11 cellular contexts compared by ENCODE assay signal in genomic region chrX:6500717-6501116, GRCh38. TPM values are rescaled to one million over a fixed set of nuclear protein-coding genes. Genes with fewer than 3 reads are reported as not detected.
"Had no signal": no experiment of that assay in that cellular context is flagged by ENCODE, and none has a peak within 500 bp of the region (broad histone marks: within the 10 kb centered on the region; RNA-seq: fewer than 3 reads in every experiment).

No MANE protein-coding gene starts in this region.

- H3K9me3 ChIP-seq: HAP-1 had no signal

- H3K4me1 ChIP-seq: HAP-1 had no signal

- FAIRE-seq: H1, H54 had no signal

- H3K9ac ChIP-seq: GM23248 had no signal

- DNase-seq: GM23248, GOT3, H7, H9, HCEC 1CT, HFFc6 had no signal

- H3K4me2 ChIP-seq: GM23338 had no signal

- H3K36me3 ChIP-seq: HAP-1 had no signal

- H3K27ac ChIP-seq: GM23248 had no signal

- H2AFZ ChIP-seq: GM23248, GM23338 had no signal

- ATAC-seq: GM23338, HCT116 had no signal

- H3K4me3 ChIP-seq: GM23248, GM23338, HAP-1 had no signal

RNA-seq across cellular contexts. Expression of gene VCX3A, which starts 34.2 kb away (rescaled TPM):
- total RNA-seq: GM23248, GM23338, HFFc6 had no signal
- polyA plus RNA-seq: GM23248 had no signal
